ENCODE assay signal across 1 cellular context in the genomic region with DNA sequence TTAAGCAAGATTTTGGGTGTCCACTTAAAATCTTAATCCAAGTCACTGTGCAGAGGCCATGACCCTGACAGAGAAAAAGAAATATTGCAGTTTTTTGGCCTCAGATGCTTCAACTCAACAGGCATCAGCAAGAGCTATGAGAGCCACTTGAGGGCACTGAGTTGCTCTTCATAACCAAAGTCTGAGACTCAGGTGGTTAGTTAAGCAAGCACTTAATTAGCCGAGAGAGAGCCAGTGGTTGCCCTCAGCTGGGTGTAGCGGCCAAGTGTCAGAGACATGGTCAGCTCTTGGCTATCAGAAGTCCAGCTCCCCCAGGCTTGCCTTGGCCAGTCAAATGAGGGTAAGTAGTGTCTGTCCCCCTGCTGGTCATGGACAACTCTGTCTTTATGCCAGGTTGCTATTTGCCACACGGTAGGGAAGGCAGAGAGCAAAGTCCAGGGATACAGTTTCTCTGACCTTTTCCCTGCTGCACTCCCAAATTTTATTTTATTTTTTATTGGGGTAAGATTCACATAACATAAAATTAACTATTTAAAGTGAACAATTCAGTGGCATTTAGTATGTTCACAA.
TF ChIP-seq lines count a peak whose summit lies in the region.

No MANE protein-coding gene starts in this region.

TF ChIP-seq in SK-N-SH, 30 proteins besides CTCF, POLR2A, EP300 and RAD21 (continued from another document):
- TF ChIP-seq USF2 (IDR thresholded peaks at IDR 0.05; ENCODE audit: borderline replicate concordance, low read depth, low read length) (no peak), NFIC (IDR thresholded peaks at IDR 0.05; ENCODE audit: borderline replicate concordance) (no peak), SIN3A (IDR thresholded peaks at IDR 0.05; ENCODE audit: borderline replicate concordance, low read depth, low read length) (no peak), REST (IDR thresholded peaks at IDR 0.05; ENCODE audit: low read depth, low read length) (no peak), RFX5 (IDR thresholded peaks at IDR 0.05; ENCODE audit: low read length) (no peak), FOXM1 (IDR thresholded peaks at IDR 0.05; ENCODE audit: low read depth) (no peak), MEF2A (IDR thresholded peaks at IDR 0.05; ENCODE audit: borderline replicate concordance, low read depth) (no peak), MXI1 (IDR thresholded peaks at IDR 0.05; ENCODE audit: low read depth, low read length) (no peak), CHD2 (IDR thresholded peaks at IDR 0.05; ENCODE audit: low read length, partially characterized antibody) (no peak), ELF1 (IDR thresholded peaks at IDR 0.05) (no peak), USF1 (IDR thresholded peaks at IDR 0.05; ENCODE audit: borderline replicate concordance, low read depth) (no peak), TAF1 (IDR thresholded peaks at IDR 0.05; ENCODE audit: borderline replicate concordance, low read depth, low read length) (no peak)
- TF ChIP-seq, protein P1, sequence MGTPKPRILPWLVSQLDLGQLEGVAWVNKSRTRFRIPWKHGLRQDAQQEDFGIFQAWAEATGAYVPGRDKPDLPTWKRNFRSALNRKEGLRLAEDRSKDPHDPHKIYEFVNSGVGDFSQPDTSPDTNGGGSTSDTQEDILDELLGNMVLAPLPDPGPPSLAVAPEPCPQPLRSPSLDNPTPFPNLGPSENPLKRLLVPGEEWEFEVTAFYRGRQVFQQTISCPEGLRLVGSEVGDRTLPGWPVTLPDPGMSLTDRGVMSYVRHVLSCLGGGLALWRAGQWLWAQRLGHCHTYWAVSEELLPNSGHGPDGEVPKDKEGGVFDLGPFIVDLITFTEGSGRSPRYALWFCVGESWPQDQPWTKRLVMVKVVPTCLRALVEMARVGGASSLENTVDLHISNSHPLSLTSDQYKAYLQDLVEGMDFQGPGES (IDR thresholded peaks at IDR 0.05; ENCODE audit: low read depth, low read length) = no peak
